ENCODE assay signal across 25 cellular contexts in genomic region chr13:48121733-48122132, GRCh38. TPM values are rescaled to one million over a fixed set of nuclear protein-coding genes. Genes with fewer than 3 reads are reported as not detected.
DNase-seq lines count a peak whose midpoint lies in the region; ATAC-seq, FAIRE-seq and TF ChIP-seq lines count a peak whose summit lies in the region.
"Had no signal": no experiment of that assay in that cellular context is flagged by ENCODE, and none has a peak within 500 bp of the region (broad histone marks: within the 10 kb centered on the region; RNA-seq: fewer than 3 reads in every experiment).

No MANE protein-coding gene starts in this region.

- H4K20me1 ChIP-seq in GM23338 (replicated peaks; ENCODE audit: insufficient read depth), result no peaks in the 10 kb centered on the region

- no peaks in the 10 kb centered on the region for H3K27me3 ChIP-seq in GM23338 (ENCODE audit: insufficient read depth)
- H3K27me3 ChIP-seq in heart right ventricle, result no peaks in the 10 kb centered on the region
- peaks cover 0 to 6% of the 10 kb centered on the region in 2 experiments for H3K27me3 ChIP-seq in mesenchymal stem cell (ENCODE audit: control insufficient read depth in 1 of 2, insufficient read depth in 1 of 2, low read length in 2 of 2)
- no peaks in the 10 kb centered on the region for H3K27me3 ChIP-seq in stomach smooth muscle (ENCODE audit: control insufficient read depth in 1 of 2, insufficient read depth in 2 of 2, low read length in 2 of 2)
- H3K27me3 ChIP-seq: brain microvascular endothelial cell had no signal

- no peak overlapping the region for H3K4me3 Mint-ChIP-seq in GM23338
- no peak overlapping the region for H3K4me3 Mint-ChIP-seq in stimulated activated effector memory CD8-positive, alpha-beta T cell treated with anti-CD3 and anti-CD28 coated beads, Interleukin-12 subunit alpha, Interleukin-12 subunit beta, amount 100 ng/mL, for 72 hours
- H3K4me3 Mint-ChIP-seq: activated CD8-positive, alpha-beta T cell treated with anti-CD3 and anti-CD28 coated beads, Interleukin-2, amount 10 ng/mL, durations not matched to agents 7 days and 5 days; memory B cell; natural killer cell; type B pancreatic cell had no signal

- no peaks in the 10 kb centered on the region for H3K79me2 ChIP-seq in GM23338 (replicated peaks; ENCODE audit: insufficient read depth)
- H3K79me2 ChIP-seq: parathyroid adenoma had no signal

- no peak overlapping the region for H3K23ac ChIP-seq in mesenchymal stem cell (ENCODE audit: low read length in 2 of 2)

- intact Hi-C loops in heart right ventricle (cut with DNase I), result loop anchor here in 7 of 10 donors (10.0 kb wide), 4 partner anchors 113 to 463 kb away; partner anchors contain the start of genes RB1 (in 3 of the 7) and ITM2B (in 1 of the 7)

- H3K9ac ChIP-seq in mesenchymal stem cell (ENCODE audit: low read length), result no peak overlapping the region
- H3K9ac ChIP-seq in stomach smooth muscle (ENCODE audit: low read length in 2 of 2), result no peak overlapping the region
- H3K9ac ChIP-seq: parathyroid adenoma had no signal

- no peaks in the 10 kb centered on the region for H3K4me1 ChIP-seq in GM23338 (ENCODE audit: insufficient read depth)
- peaks cover 9 to 54% (median 45%) of the 10 kb centered on the region in 9 donors for H3K4me1 ChIP-seq in heart right ventricle
- H3K4me1 ChIP-seq in mesenchymal stem cell (ENCODE audit: control insufficient read depth, insufficient read depth, low read depth, low read length), result no peaks in the 10 kb centered on the region
- H3K4me1 ChIP-seq in stomach smooth muscle (ENCODE audit: control insufficient read depth, insufficient read depth, low read length), result peaks cover 49% of the 10 kb centered on the region
- H3K4me1 ChIP-seq: parathyroid adenoma had no signal

- H3K27me3 Mint-ChIP-seq in GM23338 (ENCODE audit: insufficient read depth, low read depth, poor library complexity), result no peaks in the 10 kb centered on the region
- H3K27me3 Mint-ChIP-seq: type B pancreatic cell had no signal

- DNase-seq in GM23338 (ENCODE audit: low spot score) (no peak), heart right ventricle (peak in 1 of 2 donors; percentile 35), mesenchymal stem cell (peak; percentile 24), H54 (ENCODE audit: insufficient read length, low spot score) (no peak), germinal center (ENCODE audit: low spot score) (no peak)
- DNase-seq in stimulated activated effector memory CD8-positive, alpha-beta T cell treated with anti-CD3 and anti-CD28 coated beads, Interleukin-12 subunit alpha, Interleukin-12 subunit beta, amount 100 ng/mL, for 72 hours (ENCODE audit: low spot score in 2 of 2), result no peak
- DNase-seq: activated CD4-positive, CD25-positive, alpha-beta regulatory T cell treated with anti-CD3 and anti-CD28 coated beads, Interleukin-2, amount 50 U/mL, for 72 hours; activated CD8-positive, alpha-beta T cell treated with anti-CD3 and anti-CD28 coated beads, Interleukin-2, amount 10 ng/mL, durations not matched to agents 7 days and 5 days; activated gamma-delta T cell treated with Interleukin-2 at 50 U/mL for 16 hours; brain microvascular endothelial cell; H7; natural killer cell; NCI-H1092; NCI-H1930; NCI-H2227 treated with DMSO at 0.1 percent for 48 hours; NCI-H82; PC-3; SHP77 treated with DMSO at 0.1 percent for 48 hours; stimulated activated naive CD8-positive, alpha-beta T cell treated with anti-CD3 and anti-CD28 coated beads, Interleukin-15, Interleukin-2, amounts not matched to agents 100 U/mL and 50 U/mL, for 24 hours had no signal

- H3K79me1 ChIP-seq in mesenchymal stem cell (replicated peaks; ENCODE audit: low read length, poor library complexity, severe bottlenecking), result no peaks in the 10 kb centered on the region

- WGBS in heart right ventricle, 2 donors, result 66 to 73% methylated on average over 4 of the region's 4 CpGs
- 52% methylated on average over 4 of the region's 4 CpGs for WGBS in mesenchymal stem cell

- peak overlapping the region; percentile 76 for H2AFZ ChIP-seq in GM23338
- no peak overlapping the region for H2AFZ ChIP-seq in mesenchymal stem cell (ENCODE audit: low read depth, low read length)
- H2AFZ ChIP-seq: parathyroid adenoma had no signal

- H3K4me2 ChIP-seq in GM23338 (no peak overlapping the region), mesenchymal stem cell (ENCODE audit: low read length, poor library complexity, severe bottlenecking) (no peak overlapping the region)

- H3K4ac ChIP-seq in mesenchymal stem cell (ENCODE audit: low read depth in 1 of 2, low read length in 2 of 2), result no peak overlapping the region

- H2BK5ac ChIP-seq in mesenchymal stem cell (ENCODE audit: low read depth, low read length, poor library complexity, severe bottlenecking), result no peak overlapping the region

- TF ChIP-seq POLR2A in H54 (IDR thresholded peaks at IDR 0.05; ENCODE audit: low read depth, low read length), result no peak

- peaks cover 3% of the 10 kb centered on the region for H3K9me2 ChIP-seq in GM23338 (ENCODE audit: insufficient read depth)

- H3K4me3 ChIP-seq in GM23338 (no peak overlapping the region), heart right ventricle (no peak overlapping the region), mesenchymal stem cell (ENCODE audit: insufficient read depth in 1 of 2, low read depth in 1 of 2, low read length in 2 of 2) (no peak overlapping the region), stomach smooth muscle (ENCODE audit: low read length in 2 of 2) (peak overlapping the region in 1 of 2 donors; percentile 47)

- H3K36me3 ChIP-seq in GM23338 (ENCODE audit: insufficient read depth) (no peaks in the 10 kb centered on the region), heart right ventricle (no peaks in the 10 kb centered on the region), mesenchymal stem cell (ENCODE audit: control insufficient read depth in 1 of 2, insufficient read depth in 2 of 2, low read depth in 1 of 2, low read length in 2 of 2) (no peaks in the 10 kb centered on the region), stomach smooth muscle (ENCODE audit: control insufficient read depth in 2 of 2, insufficient read depth in 2 of 2, low read length in 2 of 2) (no peaks in the 10 kb centered on the region)
- H3K36me3 ChIP-seq: brain microvascular endothelial cell had no signal

- no peaks in the 10 kb centered on the region for H3K9me3 ChIP-seq in heart right ventricle
- no peaks in the 10 kb centered on the region for H3K9me3 ChIP-seq in mesenchymal stem cell (ENCODE audit: control insufficient read depth, low read length)
- H3K9me3 ChIP-seq in stomach smooth muscle (ENCODE audit: control insufficient read depth in 2 of 2, low read length in 2 of 2), result no peaks in the 10 kb centered on the region

- no peak overlapping the region for H2BK120ac ChIP-seq in mesenchymal stem cell (ENCODE audit: low read depth, low read length)

- no peak overlapping the region for H3K14ac ChIP-seq in mesenchymal stem cell (ENCODE audit: low read length in 2 of 2)

- no peaks in the 10 kb centered on the region for H3K36me3 Mint-ChIP-seq in GM23338 (ENCODE audit: low read depth)
- no peaks in the 10 kb centered on the region for H3K36me3 Mint-ChIP-seq in stimulated activated effector memory CD8-positive, alpha-beta T cell treated with anti-CD3 and anti-CD28 coated beads, Interleukin-12 subunit alpha, Interleukin-12 subunit beta, amount 100 ng/mL, for 72 hours
- H3K36me3 Mint-ChIP-seq: memory B cell, natural killer cell, type B pancreatic cell had no signal

- no peak overlapping the region for H3K18ac ChIP-seq in mesenchymal stem cell (ENCODE audit: low read depth in 1 of 2, low read length in 2 of 2)

- TF ChIP-seq CTCF in GM23338 (conservative IDR thresholded peaks at IDR 0.05; ENCODE audit: low read depth in 2 of 2) (no peak), heart right ventricle (IDR thresholded peaks at IDR 0.05) (no peak)

- H2BK12ac ChIP-seq in mesenchymal stem cell (ENCODE audit: low read length in 2 of 2), result no peak overlapping the region

- H2BK15ac ChIP-seq in mesenchymal stem cell (ENCODE audit: low read depth, poor library complexity, severe bottlenecking), result no peak overlapping the region

- no peaks in the 10 kb centered on the region for H3F3A ChIP-seq in GM23338 (replicated peaks; ENCODE audit: low read depth)

- no peak overlapping the region for H4K8ac ChIP-seq in mesenchymal stem cell (ENCODE audit: low read length)

- H3K9me3 Mint-ChIP-seq in GM23338, result no peaks in the 10 kb centered on the region
- no peaks in the 10 kb centered on the region for H3K9me3 Mint-ChIP-seq in stimulated activated effector memory CD8-positive, alpha-beta T cell treated with anti-CD3 and anti-CD28 coated beads, Interleukin-12 subunit alpha, Interleukin-12 subunit beta, amount 100 ng/mL, for 72 hours
- H3K9me3 Mint-ChIP-seq: memory B cell, natural killer cell, type B pancreatic cell had no signal

- ATAC-seq in GM23338, result no peak
- ATAC-seq in heart right ventricle, result peak in 7 of 8 donors; percentile 17 to 88 (median 74)
- ATAC-seq in stimulated activated effector memory CD8-positive, alpha-beta T cell treated with anti-CD3 and anti-CD28 coated beads, Interleukin-12 subunit alpha, Interleukin-12 subunit beta, amount 100 ng/mL, for 72 hours, result no peak
- ATAC-seq: activated CD8-positive, alpha-beta T cell treated with anti-CD3 and anti-CD28 coated beads, Interleukin-2, amount 10 ng/mL, durations not matched to agents 7 days and 5 days; natural killer cell; PC-3; stimulated activated naive CD8-positive, alpha-beta T cell treated with anti-CD3 and anti-CD28 coated beads, Interleukin-15, Interleukin-2, amounts not matched to agents 100 U/mL and 50 U/mL, for 24 hours had no signal

- H2AK5ac ChIP-seq in mesenchymal stem cell (ENCODE audit: low read length, severe bottlenecking), result no peak overlapping the region

- H3K27ac Mint-ChIP-seq in GM23338, result no peak overlapping the region
- H3K27ac Mint-ChIP-seq in stimulated activated effector memory CD8-positive, alpha-beta T cell treated with anti-CD3 and anti-CD28 coated beads, Interleukin-12 subunit alpha, Interleukin-12 subunit beta, amount 100 ng/mL, for 72 hours, result no peak overlapping the region
- H3K27ac Mint-ChIP-seq: activated CD8-positive, alpha-beta T cell treated with anti-CD3 and anti-CD28 coated beads, Interleukin-2, amount 10 ng/mL, durations not matched to agents 7 days and 5 days; memory B cell; natural killer cell; type B pancreatic cell had no signal

- peaks cover under 1% of the 10 kb centered on the region; the same call in 1 of the 3 replicates for H3K4me1 Mint-ChIP-seq in GM23338
- H3K4me1 Mint-ChIP-seq in stimulated activated effector memory CD8-positive, alpha-beta T cell treated with anti-CD3 and anti-CD28 coated beads, Interleukin-12 subunit alpha, Interleukin-12 subunit beta, amount 100 ng/mL, for 72 hours, result peaks cover 2% of the 10 kb centered on the region

- H3K27ac ChIP-seq in GM23338 (ENCODE audit: low read depth) (no peak overlapping the region), heart right ventricle (peak overlapping the region in 9 of 10 donors; percentile 18 to 90 (median 56)), mesenchymal stem cell (ENCODE audit: low read length, poor library complexity, severe bottlenecking) (no peak overlapping the region), stomach smooth muscle (ENCODE audit: low read length) (peak overlapping the region; percentile 62)
- H3K27ac ChIP-seq: brain microvascular endothelial cell, C4-2B, parathyroid adenoma had no signal

- H4K91ac ChIP-seq in mesenchymal stem cell (ENCODE audit: low read length), result no peak overlapping the region

- FAIRE-seq in H54 (lab: Jason Lieb, UNC), result no peak
- FAIRE-seq: colon had no signal

RNA-seq across cellular contexts. Expression of gene MED4, which starts 26.8 kb away (rescaled TPM):
- total RNA-seq in GM23338 (2014; rRNA removed; shearing (Covaris generic)), result 29.0 and 38.8 TPM in 2 replicates
- polyA plus RNA-seq in GM23338 (2016; fragmentation: Nextera tagmentation; extraction: Ambion mirVana) (80.6 and 92.5 TPM in 2 replicates), heart right ventricle (10 to 100 TPM; 44.3 to 46.8 TPM)
- 10 to 100 TPM; 42.7 to 57.7 (median 48.7) TPM for total RNA-seq in heart right ventricle
- polyA plus RNA-seq in mesenchymal stem cell (2013, experiment 1 of 2), result 38.8 TPM
- 39.3 TPM for polyA plus RNA-seq in mesenchymal stem cell (2013, experiment 2 of 2)

Comparison
In these comparisons a context has a peak if more than half of its experiments do, and no peak if none do; other contexts are left out.
1. ATAC-seq: peak in heart right ventricle (7 of 8); none in GM23338 (single experiment) and stimulated activated effector memory CD8-positive, alpha-beta T cell treated with anti-CD3 and anti-CD28 coated beads, Interleukin-12 subunit alpha, Interleukin-12 subunit beta, amount 100 ng/mL, for 72 hours (single experiment).
2. H3K27ac ChIP-seq: peak in heart right ventricle (9 of 10) and stomach smooth muscle (single experiment); none in GM23338 (single experiment) and mesenchymal stem cell (single experiment).